Comparison of ENCODE assay signal across 21 cellular contexts in genomic region chr13:26678796-26679195, GRCh38.
DNase-seq lines count a peak whose midpoint lies in the region; ATAC-seq and TF ChIP-seq lines count a peak whose summit lies in the region.
"Had no signal": no experiment of that assay in that cellular context is flagged by ENCODE, and none has a peak within 500 bp of the region (broad histone marks: within the 10 kb centered on the region; RNA-seq: fewer than 3 reads in every experiment).

No MANE protein-coding gene starts in this region.

- no peaks in the 10 kb centered on the region for H4K20me1 ChIP-seq in IMR-90 (ENCODE audit: insufficient read depth, low read length)

- POLR2A ChIA-PET in IMR-90 (lab: Charles Lee; ENCODE audit: unreplicated experiment): no interaction called here

- TF ChIP-seq POLR2A in IMR-90 (IDR thresholded peaks at IDR 0.05; ENCODE audit: low read depth, low read length): no peak

- H2AK9ac ChIP-seq in IMR-90 (replicated peaks; ENCODE audit: low read depth, low read length, poor library complexity): peak overlapping the region; percentile 13

- H2BK5ac ChIP-seq in IMR-90 (ENCODE audit: low read depth, low read length, poor library complexity, severe bottlenecking) (peak overlapping the region; percentile 90), mesendoderm (ENCODE audit: low read length) (no peak overlapping the region)

- H3K18ac ChIP-seq in IMR-90 (ENCODE audit: low read depth, low read length) (peak overlapping the region; percentile 72), mesendoderm (ENCODE audit: low read length) (no peak overlapping the region)

- in situ Hi-C loops in IMR-90 (cut with MboI; ENCODE audit: low sequenced_read_pairs): no loop called here
- in situ Hi-C loops in ACHN (cut with HindIII; ENCODE audit: low pct_ligation_motif_present, low pct_unique_long_range_greater_than_20kb, low sequenced_read_pairs): no loop called here

- H3K27ac ChIP-seq in IMR-90 (ENCODE audit: insufficient read depth, low read length) (peak overlapping the region; percentile 97), cingulate gyrus (ENCODE audit: low read depth, low read length) (peak overlapping the region; percentile 57), mesendoderm (ENCODE audit: low read depth, low read length) (no peak overlapping the region), aorta (ENCODE audit: low read depth in 1 of 2, low read length in 2 of 2) (no peak overlapping the region)
- H3K27ac ChIP-seq: psoas muscle, suprapubic skin had no signal

- intact Hi-C loops in IMR-90 (cut with micrococcal nuclease) (loop anchor here (5.0 kb wide), 1 partner anchor 121 kb away; the partner anchor contains the start of gene WASF3), aorta (cut with DNase I) (no loop called here), left ventricle myocardium superior (cut with micrococcal nuclease) (no loop called here)

- BruUV-seq in IMR-90 (replicated peaks; lab: Mats Ljungman, UMichigan): no TSS peak

- H3K4me1 ChIP-seq in IMR-90 (ENCODE audit: control insufficient read depth, insufficient read depth, low read length): peaks cover 13% of the 10 kb centered on the region
- peaks cover 2% of the 10 kb centered on the region for H3K4me1 ChIP-seq in mesendoderm (ENCODE audit: control insufficient read depth, low read depth, low read length)
- H3K4me1 ChIP-seq in aorta (ENCODE audit: control insufficient read depth in 1 of 2, insufficient read depth in 2 of 2, low read length in 2 of 2): no peaks in the 10 kb centered on the region
- H3K4me1 ChIP-seq: BE2C, psoas muscle, suprapubic skin had no signal

- 95% methylated on average over 6 of the region's 17 CpGs; no CpG with 5 or more reads in 1 of the 2 experiments for WGBS in IMR-90 (ENCODE audit: extremely low coverage in 2 of 2, insufficient read length in 1 of 2), 2 experiments
- WGBS in mesendoderm (ENCODE audit: extremely low coverage, insufficient coverage, low lambda C conversion rate): no CpG with 5 or more reads among the region's 17 CpGs
- WGBS in aorta, 2 donors: 79 to 82% methylated on average over 17 of the region's 17 CpGs

- H3K36me3 ChIP-seq in IMR-90 (ENCODE audit: control insufficient read depth, insufficient read depth, low read length) (peaks cover 29% of the 10 kb centered on the region), mesendoderm (ENCODE audit: control insufficient read depth, insufficient read depth, low read length) (no peaks in the 10 kb centered on the region), aorta (ENCODE audit: control insufficient read depth in 1 of 2, insufficient read depth in 2 of 2, low read length in 1 of 2) (peaks cover 0 to 5% of the 10 kb centered on the region in 2 donors)
- H3K36me3 ChIP-seq: BE2C, brain microvascular endothelial cell had no signal

- H4K5ac ChIP-seq in IMR-90 (ENCODE audit: low read depth, low read length): peak overlapping the region; percentile 78
- no peak overlapping the region for H4K5ac ChIP-seq in mesendoderm (ENCODE audit: low read length)

- DNase-seq in IMR-90: no peak
- DNase-seq in mesendoderm: peak; percentile 64
- DNase-seq in aorta: peak in 1 of 2 donors; percentile 75
- no peak for DNase-seq in left ventricle myocardium superior
- no peak for DNase-seq in activated CD4-positive, CD25-positive, alpha-beta regulatory T cell (lab: John Stamatoyannopoulos, UW)
- DNase-seq in ACHN: no peak
- DNase-seq: activated CD4-positive, alpha-beta T cell treated with anti-CD3 and anti-CD28 coated beads, Interleukin-2, amount 10 ng/mL, durations not matched to agents 7 days and 5 days; activated naive CD8-positive, alpha-beta T cell treated with anti-CD3 and anti-CD28 coated beads for 36 hours; BE2C; left colon; midbrain; MV-4-11; NCI-H187; psoas muscle; SK-N-SH; stimulated activated CD4-positive, alpha-beta T cell treated with anti-CD3 and anti-CD28 coated beads, Interleukin-1b, Interleukin-23, amount 100 ng/mL, for 48 hours had no signal

- H4K8ac ChIP-seq in IMR-90 (ENCODE audit: low read depth in 2 of 2, low read length in 2 of 2) (peak overlapping the region; percentile 71 to 80), mesendoderm (ENCODE audit: low read depth, low read length) (no peak overlapping the region)

- H4K91ac ChIP-seq in IMR-90 (ENCODE audit: insufficient read depth, low read depth, low read length): peak overlapping the region; percentile 60; the same call in 1 of the 2 replicates

- dilution Hi-C loops in IMR-90 (cut with HindIII; ENCODE audit: low sequenced_read_pairs, unreplicated experiment): no loop called here

- H2AK5ac ChIP-seq in IMR-90 (ENCODE audit: low read depth, low read length) (peak overlapping the region; percentile 54), mesendoderm (ENCODE audit: low read length) (no peak overlapping the region)

- H3K9ac ChIP-seq in IMR-90 (ENCODE audit: low read depth, low read length) (peak overlapping the region; percentile 62), mesendoderm (ENCODE audit: low read length) (no peak overlapping the region)
- H3K9ac ChIP-seq: SK-N-SH had no signal

- no peak for TF ChIP-seq CTCF in IMR-90 (conservative IDR thresholded peaks at IDR 0.05; ENCODE audit: low read depth, low read length)

- peak overlapping the region; percentile 65 for H2BK120ac ChIP-seq in IMR-90 (ENCODE audit: low read depth, low read length)
- no peak overlapping the region for H2BK120ac ChIP-seq in mesendoderm (ENCODE audit: low read depth, low read length)

- peaks cover 9% of the 10 kb centered on the region; the same call in 1 of the 2 replicates for H3K9me1 ChIP-seq in IMR-90 (ENCODE audit: insufficient read depth, low read length)

- H3K4me3 ChIP-seq in IMR-90 (ENCODE audit: insufficient read depth, low read depth, low read length): no peak overlapping the region
- H3K4me3 ChIP-seq in mesendoderm (ENCODE audit: low read length): no peak overlapping the region
- no peak overlapping the region for H3K4me3 ChIP-seq in aorta (ENCODE audit: low read length in 2 of 2)
- H3K4me3 ChIP-seq: psoas muscle, suprapubic skin had no signal

- H3K23ac ChIP-seq in IMR-90 (ENCODE audit: low read depth, low read length) (peak overlapping the region; percentile 36; the same call in 1 of the 2 replicates), mesendoderm (ENCODE audit: low read length) (no peak overlapping the region)

- no peak overlapping the region for H2BK20ac ChIP-seq in IMR-90 (ENCODE audit: low read depth, low read length)

- peak overlapping the region; percentile 60 for H2AFZ ChIP-seq in IMR-90 (replicated peaks; ENCODE audit: low read length, poor library complexity)

- H3K9me3 ChIP-seq in IMR-90 (ENCODE audit: control insufficient read depth, insufficient read depth, low read length): no peaks in the 10 kb centered on the region
- no peaks in the 10 kb centered on the region for H3K9me3 ChIP-seq in aorta (ENCODE audit: control insufficient read depth, low read length)
- H3K9me3 ChIP-seq: BE2C, psoas muscle, SK-N-SH, suprapubic skin had no signal

- H3K79me2 ChIP-seq in mesendoderm (ENCODE audit: control insufficient read depth, insufficient read depth, low read length): no peaks in the 10 kb centered on the region

- H3K4ac ChIP-seq in IMR-90 (ENCODE audit: low read depth, low read length) (peak overlapping the region; percentile 86), mesendoderm (ENCODE audit: low read depth, low read length) (no peak overlapping the region)

- no peak for ATAC-seq in IMR-90 (ENCODE audit: low read depth)
- peak; percentile 19 for ATAC-seq in aorta (ENCODE audit: low FRiP score)
- ATAC-seq in left ventricle myocardium superior: no peak
- ATAC-seq: left colon; natural killer cell treated with Interleukin-12 subunit alpha and Interleukin-12 subunit beta and Interleukin-15 and Interleukin-18, amount 100 ng/mL, for 72 hours; psoas muscle; stimulated activated effector memory CD8-positive, alpha-beta T cell treated with anti-CD3 and anti-CD28 coated beads, Interleukin-12 subunit alpha, Interleukin-12 subunit beta, amount 100 ng/mL, for 72 hours had no signal

- no peak for TF ChIP-seq RAD21 in IMR-90 (IDR thresholded peaks at IDR 0.05; ENCODE audit: low read length)

- H3K4me2 ChIP-seq in IMR-90 (ENCODE audit: low read depth, low read length): peak overlapping the region; percentile 11
- no peak overlapping the region for H3K4me2 ChIP-seq in mesendoderm (ENCODE audit: low read length)
- H3K4me2 ChIP-seq: SK-N-SH had no signal

- H3K56ac ChIP-seq in IMR-90 (ENCODE audit: extremely low read depth, insufficient read depth, low read length): 0 out of 2 replicates have a peak overlapping the region, but pooled peaks have one; percentile 16
- H3K56ac ChIP-seq in mesendoderm (ENCODE audit: low read length): no peak overlapping the region

- H3K79me1 ChIP-seq in IMR-90 (ENCODE audit: low read depth in 1 of 2, low read length in 2 of 2): peaks cover 3 to 10% of the 10 kb centered on the region in 2 experiments; a peak in 3 of 4 replicates
- no peaks in the 10 kb centered on the region for H3K79me1 ChIP-seq in mesendoderm (ENCODE audit: low read length)

- no peaks in the 10 kb centered on the region for H3K27me3 ChIP-seq in IMR-90 (ENCODE audit: control insufficient read depth, insufficient read depth, low read length)
- H3K27me3 ChIP-seq in mesendoderm (ENCODE audit: insufficient read depth, low read length, poor library complexity): no peaks in the 10 kb centered on the region
- H3K27me3 ChIP-seq in aorta (ENCODE audit: control insufficient read depth in 1 of 2, insufficient read depth in 2 of 2, low read length in 1 of 2): no peaks in the 10 kb centered on the region
- H3K27me3 ChIP-seq: BE2C, brain microvascular endothelial cell, suprapubic skin had no signal

- CTCF ChIA-PET in IMR-90 (lab: Yijun Ruan, JAX): interaction anchor here (1.3 kb wide), 1 partner anchor 15 kb away, joined by 4 read pairs; no protein-coding TSS in a partner anchor

- no peak overlapping the region for H3K14ac ChIP-seq in IMR-90 (replicated peaks; ENCODE audit: low read depth, low read length)

- H2BK15ac ChIP-seq in IMR-90 (ENCODE audit: low read depth, low read length) (peak overlapping the region; percentile 55; the same call in 1 of the 3 replicates), mesendoderm (replicated peaks; ENCODE audit: low read depth) (no peak overlapping the region)

TF ChIP-seq in IMR-90, 13 proteins besides CTCF, POLR2A, EP300 and RAD21 (continues in another document):
- TF ChIP-seq FOS (IDR thresholded peaks at IDR 0.05; ENCODE audit: low read depth, low read length) (no peak), ELK1 (IDR thresholded peaks at IDR 0.05; ENCODE audit: borderline replicate concordance, low read depth, low read length) (no peak), MAFK (IDR thresholded peaks at IDR 0.05; ENCODE audit: low read depth, low read length) (no peak), BHLHE40 (IDR thresholded peaks at IDR 0.05; ENCODE audit: low read depth, low read length) (no peak)

Comparison
In these comparisons a context has a peak if more than half of its experiments do, and no peak if none do; other contexts are left out.
1. H3K27ac ChIP-seq: peak in IMR-90 (single experiment) and cingulate gyrus (single experiment); none in mesendoderm (single experiment) and aorta (0 of 2).